Comparison of ENCODE assay signal across 10 cellular contexts in genomic region chr2:118056165-118056534, GRCh38. TPM values are rescaled to one million over a fixed set of nuclear protein-coding genes. Genes with fewer than 3 reads are reported as not detected.
DNase-seq lines count a peak whose midpoint lies in the region; ATAC-seq and TF ChIP-seq lines count a peak whose summit lies in the region.
"Had no signal": no experiment of that assay in that cellular context is flagged by ENCODE, and none has a peak within 500 bp of the region (broad histone marks: within the 10 kb centered on the region; RNA-seq: fewer than 3 reads in every experiment).

No MANE protein-coding gene starts in this region.

- no peaks in the 10 kb centered on the region for H3K27me3 ChIP-seq in neutrophil
- H3K27me3 ChIP-seq in Caco-2 (replicated peaks; ENCODE audit: control insufficient read depth, insufficient read depth, low read length) = no peaks in the 10 kb centered on the region; the same call in 1 of the 2 replicates

- no peak overlapping the region for H3K4me3 Mint-ChIP-seq in Caco-2 (ENCODE audit: unreplicated experiment)

- H3K36me3 ChIP-seq in neutrophil (no peaks in the 10 kb centered on the region), Caco-2 (ENCODE audit: control insufficient read depth, insufficient read depth, low read length) (no peaks in the 10 kb centered on the region)

- H3K27ac ChIP-seq in neutrophil = peak overlapping the region; percentile 72

- ATAC-seq in GM19023 (IDR thresholded peaks at IDR 0.05; ENCODE audit: unreplicated experiment) = peak; percentile 81
- ATAC-seq in HG02840 (IDR thresholded peaks at IDR 0.05; ENCODE audit: low FRiP score, unreplicated experiment) = peak; percentile 81

- H3K9me3 ChIP-seq in neutrophil = no peaks in the 10 kb centered on the region
- H3K9me3 ChIP-seq in Caco-2 = no peaks in the 10 kb centered on the region

- no peak overlapping the region for H3K27ac Mint-ChIP-seq in Caco-2 (ENCODE audit: unreplicated experiment)

- H3K4me1 ChIP-seq in neutrophil (ENCODE audit: control insufficient read depth in 1 of 2, insufficient read depth in 1 of 2, low read depth in 1 of 2, low read length in 1 of 2) = peaks cover 52 to 63% of the 10 kb centered on the region in 2 experiments
- H3K4me1 ChIP-seq in Caco-2 = no peaks in the 10 kb centered on the region

- H3K4me3 ChIP-seq in neutrophil (ENCODE audit: low read depth in 1 of 2, low read length in 1 of 2) (no peak overlapping the region), Caco-2 (ENCODE audit: low read depth, low read length) (no peak overlapping the region)

- intact Hi-C loops in Caco-2 (cut with micrococcal nuclease; ENCODE audit: unreplicated experiment) = no loop called here

- CTCF ChIA-PET in Caco-2 (lab: Charles Lee) = no interaction called here

- peak; percentile 77 for DNase-seq in NAMALWA (ENCODE audit: low spot score)
- DNase-seq in Caco-2 = no peak
- no peak for DNase-seq in DMS53 (lab: John Stamatoyannopoulos, UW)
- DNase-seq in 8988T = no peak
- no peak for DNase-seq in stimulated activated CD4-positive, alpha-beta T cell treated with anti-CD3 and anti-CD28 coated beads, Interleukin-4, amount 100 ng/mL, for 4 hours
- DNase-seq: activated CD8-positive, alpha-beta memory T cell treated with anti-CD3 and anti-CD28 coated beads, Interleukin-2, amount 50 U/mL, for 4 hours; NCI-H446 had no signal

- H3K9me3 Mint-ChIP-seq in Caco-2 (ENCODE audit: unreplicated experiment) = no peaks in the 10 kb centered on the region

- H3K27me3 Mint-ChIP-seq in Caco-2 (ENCODE audit: insufficient read depth, unreplicated experiment) = peaks cover 7% of the 10 kb centered on the region

- H3K4me1 Mint-ChIP-seq in Caco-2 (ENCODE audit: low read depth, unreplicated experiment) = no peaks in the 10 kb centered on the region

- H3K36me3 Mint-ChIP-seq in Caco-2 (ENCODE audit: insufficient read depth, unreplicated experiment) = no peaks in the 10 kb centered on the region

- BruUV-seq in Caco-2 (replicated peaks; lab: Mats Ljungman, UMichigan) = no TSS peak

- TF ChIP-seq CTCF in neutrophil (IDR thresholded peaks at IDR 0.05) (no peak), Caco-2 (IDR thresholded peaks at IDR 0.05; ENCODE audit: insufficient read depth in 1 of 2, low read depth in 1 of 2, low read length in 1 of 2, severe bottlenecking in 1 of 2, unreplicated experiment in 1 of 2) (no peak)

- POLR2A ChIA-PET in Caco-2 (lab: Charles Lee) = no interaction called here

RNA-seq across cellular contexts. Expression of gene INSIG2, which starts 32.1 kb away (rescaled TPM):
- total RNA-seq in Caco-2 (2022) = 12.2 and 14.1 TPM in 2 replicates

RNA-seq across cellular contexts. Expression of gene CCDC93, which starts 42.3 kb away (rescaled TPM):
- 34.7 and 35.4 TPM in 2 replicates for total RNA-seq in Caco-2 (2022)
